Comparison of ENCODE assay signal across 26 cellular contexts in genomic region chr2:171482308-171482707, GRCh38. TPM values are rescaled to one million over a fixed set of nuclear protein-coding genes. Genes with fewer than 3 reads are reported as not detected.
DNase-seq lines count a peak whose midpoint lies in the region; ATAC-seq and TF ChIP-seq lines count a peak whose summit lies in the region.
"Had no signal": no experiment of that assay in that cellular context is flagged by ENCODE, and none has a peak within 500 bp of the region (broad histone marks: within the 10 kb centered on the region; RNA-seq: fewer than 3 reads in every experiment).

No MANE protein-coding gene starts in this region.

- no peak for TF ChIP-seq CTCF in GM10266 (IDR thresholded peaks at IDR 0.05; ENCODE audit: control insufficient read depth, insufficient read depth, low read depth, missing control alignments)

- intact Hi-C loops in activated T-helper 1 cell treated with anti-CD3 and anti-CD28 coated beads, Interleukin-12 subunit alpha, Interleukin-12 subunit beta, Interleukin-2, Interleukin-4 antibody, amounts not matched to agents 30 ng/mL and 10 ng/mL and 1 ng/mL, durations not matched to agents 14 hours and 24 hours and 36 hours (cut with micrococcal nuclease), result no loop called here

- peaks cover 5% of the 10 kb centered on the region for H3K4me1 ChIP-seq in adipocyte (ENCODE audit: control insufficient read depth, insufficient read depth, low read length)
- peaks cover 18% of the 10 kb centered on the region for H3K4me1 ChIP-seq in mesodermal cell (ENCODE audit: control insufficient read depth, insufficient read depth, low read length, poor library complexity, severe bottlenecking)
- H3K4me1 ChIP-seq: pancreas had no signal

- peaks cover 13% of the 10 kb centered on the region for H3K4me1 Mint-ChIP-seq in activated T-helper 1 cell treated with anti-CD3 and anti-CD28 coated beads, Interleukin-12 subunit alpha, Interleukin-12 subunit beta, Interleukin-2, Interleukin-4 antibody, amounts not matched to agents 30 ng/mL and 10 ng/mL and 1 ng/mL, durations not matched to agents 14 hours and 24 hours and 36 hours (ENCODE audit: low read depth)

- peaks cover 22% of the 10 kb centered on the region for H3K36me3 Mint-ChIP-seq in activated T-helper 1 cell treated with anti-CD3 and anti-CD28 coated beads, Interleukin-12 subunit alpha, Interleukin-12 subunit beta, Interleukin-2, Interleukin-4 antibody, amounts not matched to agents 30 ng/mL and 10 ng/mL and 1 ng/mL, durations not matched to agents 14 hours and 24 hours and 36 hours (ENCODE audit: low read depth)

- H3K9ac ChIP-seq in adipocyte (ENCODE audit: low read length), result no peak overlapping the region

- no peaks in the 10 kb centered on the region for H3K27me3 Mint-ChIP-seq in activated T-helper 1 cell treated with anti-CD3 and anti-CD28 coated beads, Interleukin-12 subunit alpha, Interleukin-12 subunit beta, Interleukin-2, Interleukin-4 antibody, amounts not matched to agents 30 ng/mL and 10 ng/mL and 1 ng/mL, durations not matched to agents 14 hours and 24 hours and 36 hours (ENCODE audit: insufficient read depth)
- H3K27me3 Mint-ChIP-seq: brain; CD4-positive, CD25-positive, alpha-beta regulatory T cell; T-helper 17 cell had no signal

- no peak overlapping the region for H3K4me3 Mint-ChIP-seq in activated T-helper 1 cell treated with anti-CD3 and anti-CD28 coated beads, Interleukin-12 subunit alpha, Interleukin-12 subunit beta, Interleukin-2, Interleukin-4 antibody, amounts not matched to agents 30 ng/mL and 10 ng/mL and 1 ng/mL, durations not matched to agents 14 hours and 24 hours and 36 hours
- H3K4me3 Mint-ChIP-seq: brain; CD4-positive, CD25-positive, alpha-beta regulatory T cell; T-helper 17 cell had no signal

- peak; percentile 8 for DNase-seq in GM10266 (ENCODE audit: extremely low spot score)
- DNase-seq in adipocyte (ENCODE audit: low read depth), result peak; percentile 37
- DNase-seq in NCI-H1436 treated with DMSO at 0.1 percent for 48 hours (lab: John Stamatoyannopoulos, UW), result no peak
- no peak for DNase-seq in activated T-helper 1 cell treated with anti-CD3 and anti-CD28 coated beads, Interleukin-12 subunit alpha, Interleukin-12 subunit beta, Interleukin-2, Interleukin-4 antibody, amounts not matched to agents 30 ng/mL and 10 ng/mL and 1 ng/mL, durations not matched to agents 14 hours and 24 hours and 36 hours (ENCODE audit: low spot score)
- no peak for DNase-seq in activated CD4-positive, alpha-beta T cell treated with anti-CD3 and anti-CD28 coated beads, Interleukin-2, amount 50 U/mL, for 4 hours
- DNase-seq in UCSD-AML1 (lab: John Stamatoyannopoulos, UW; ENCODE audit: unreplicated experiment), result no peak
- DNase-seq: activated CD4-positive, CD25-positive, alpha-beta regulatory T cell; activated T-cell treated with anti-CD3 and anti-CD28 coated beads, Interleukin-2, amount 50 U/mL, for 48 hours; DMS53; Karpas-422; left ventricle myocardium superior; NCI-H1092 treated with DMSO at 0.1 percent for 48 hours; NCI-H2107; NCI-H526 treated with DMSO at 0.1 percent for 48 hours; pancreas; SHP77; stimulated activated naive CD8-positive, alpha-beta T cell treated with anti-CD3 and anti-CD28 coated beads, Interleukin-15, Interleukin-2, amounts not matched to agents 100 U/mL and 50 U/mL, for 24 hours; T-helper 17 cell; transverse colon had no signal

- H3K4me3 ChIP-seq in adipocyte (ENCODE audit: low read length) (no peak overlapping the region), mesodermal cell (ENCODE audit: extremely low read depth, insufficient read depth, low read length, poor library complexity, severe bottlenecking) (no peak overlapping the region)
- H3K4me3 ChIP-seq: pancreas, transverse colon had no signal

- no peaks in the 10 kb centered on the region for H3K27me3 ChIP-seq in adipocyte (replicated peaks; ENCODE audit: control insufficient read depth, insufficient read depth, low read length)
- H3K27me3 ChIP-seq: pancreas, transverse colon had no signal

- H3K9me3 Mint-ChIP-seq in activated T-helper 1 cell treated with anti-CD3 and anti-CD28 coated beads, Interleukin-12 subunit alpha, Interleukin-12 subunit beta, Interleukin-2, Interleukin-4 antibody, amounts not matched to agents 30 ng/mL and 10 ng/mL and 1 ng/mL, durations not matched to agents 14 hours and 24 hours and 36 hours, result no peaks in the 10 kb centered on the region
- H3K9me3 Mint-ChIP-seq: activated naive CD4-positive, alpha-beta T cell treated with anti-CD3 and anti-CD28 coated beads, Interleukin-2, amount 50 U/mL, for 72 hours; brain; CD4-positive, CD25-positive, alpha-beta regulatory T cell had no signal

- peak overlapping the region; percentile 72 for H3K27ac ChIP-seq in mesodermal cell (ENCODE audit: low read depth, low read length, severe bottlenecking)
- H3K27ac ChIP-seq: pancreas, transverse colon had no signal

- H3K36me3 ChIP-seq in adipocyte (ENCODE audit: control insufficient read depth, insufficient read depth, low read length, severe bottlenecking) (peaks cover 44% of the 10 kb centered on the region), mesodermal cell (ENCODE audit: control insufficient read depth, insufficient read depth, low read length) (peaks cover 6% of the 10 kb centered on the region)
- H3K36me3 ChIP-seq: transverse colon had no signal

- H3K9me3 ChIP-seq in adipocyte (ENCODE audit: control insufficient read depth, low read length) (no peaks in the 10 kb centered on the region), mesodermal cell (ENCODE audit: control insufficient read depth, low read length) (no peaks in the 10 kb centered on the region)
- H3K9me3 ChIP-seq: pancreas, transverse colon had no signal

- peak; percentile 61 for ATAC-seq in GM21723 (IDR thresholded peaks at IDR 0.05; ENCODE audit: unreplicated experiment)
- ATAC-seq: activated naive CD4-positive, alpha-beta T cell treated with anti-CD3 and anti-CD28 coated beads, Interleukin-2, amount 50 U/mL, for 72 hours; left ventricle myocardium superior; pancreas; sciatic nerve; stimulated activated naive CD8-positive, alpha-beta T cell treated with anti-CD3 and anti-CD28 coated beads, Interleukin-15, Interleukin-2, amounts not matched to agents 100 U/mL and 50 U/mL, for 24 hours; T-helper 17 cell had no signal

- H3K27ac Mint-ChIP-seq in activated T-helper 1 cell treated with anti-CD3 and anti-CD28 coated beads, Interleukin-12 subunit alpha, Interleukin-12 subunit beta, Interleukin-2, Interleukin-4 antibody, amounts not matched to agents 30 ng/mL and 10 ng/mL and 1 ng/mL, durations not matched to agents 14 hours and 24 hours and 36 hours, result no peak overlapping the region
- H3K27ac Mint-ChIP-seq: activated naive CD4-positive, alpha-beta T cell treated with anti-CD3 and anti-CD28 coated beads, Interleukin-2, amount 50 U/mL, for 72 hours; CD4-positive, CD25-positive, alpha-beta regulatory T cell; T-helper 17 cell had no signal

RNA-seq across cellular contexts. Expression of gene CYBRD1, which starts 40.0 kb away (rescaled TPM):
- 11.6 TPM for polyA plus RNA-seq in mesodermal cell (2013, experiment 1 of 2)
- 11.6 TPM for polyA plus RNA-seq in mesodermal cell (2013, experiment 2 of 2)
- total RNA-seq in activated T-helper 1 cell treated with anti-CD3 and anti-CD28 coated beads, Interleukin-12 subunit alpha, Interleukin-12 subunit beta, Interleukin-2, Interleukin-4 antibody, amounts not matched to agents 30 ng/mL and 10 ng/mL and 1 ng/mL, durations not matched to agents 14 hours and 24 hours and 36 hours, result 4.1 and 4.2 TPM in 2 replicates
- total RNA-seq: OCI-LY7 had no signal

RNA-seq across cellular contexts. Expression of gene DCAF17, which starts 48.3 kb away (rescaled TPM):
- polyA plus RNA-seq in mesodermal cell (2013, experiment 1 of 2), result 13.3 TPM
- 13.8 TPM for polyA plus RNA-seq in mesodermal cell (2013, experiment 2 of 2)
- total RNA-seq in activated T-helper 1 cell treated with anti-CD3 and anti-CD28 coated beads, Interleukin-12 subunit alpha, Interleukin-12 subunit beta, Interleukin-2, Interleukin-4 antibody, amounts not matched to agents 30 ng/mL and 10 ng/mL and 1 ng/mL, durations not matched to agents 14 hours and 24 hours and 36 hours, result 23.9 and 24.9 TPM in 2 replicates

RNA-seq across cellular contexts. Expression of gene METTL8, which starts 48.5 kb away (rescaled TPM):
- polyA plus RNA-seq in mesodermal cell (2013, experiment 1 of 2), result 13.3 TPM
- 11.6 TPM for polyA plus RNA-seq in mesodermal cell (2013, experiment 2 of 2)
- total RNA-seq in activated T-helper 1 cell treated with anti-CD3 and anti-CD28 coated beads, Interleukin-12 subunit alpha, Interleukin-12 subunit beta, Interleukin-2, Interleukin-4 antibody, amounts not matched to agents 30 ng/mL and 10 ng/mL and 1 ng/mL, durations not matched to agents 14 hours and 24 hours and 36 hours, result 31.8 and 36.4 TPM in 2 replicates

Comparison
In these comparisons a context has a peak if more than half of its experiments do, and no peak if none do; other contexts are left out.
1. DNase-seq: peak in GM10266 (single experiment) and adipocyte (single experiment); none in NCI-H1436 treated with DMSO at 0.1 percent for 48 hours (single experiment), activated T-helper 1 cell treated with anti-CD3 and anti-CD28 coated beads, Interleukin-12 subunit alpha, Interleukin-12 subunit beta, Interleukin-2, Interleukin-4 antibody, amounts not matched to agents 30 ng/mL and 10 ng/mL and 1 ng/mL, durations not matched to agents 14 hours and 24 hours and 36 hours (single experiment), activated CD4-positive, alpha-beta T cell treated with anti-CD3 and anti-CD28 coated beads, Interleukin-2, amount 50 U/mL, for 4 hours (0 of 2) and UCSD-AML1 (single experiment).